9 cellular contexts compared by ENCODE assay signal in the genomic region with DNA sequence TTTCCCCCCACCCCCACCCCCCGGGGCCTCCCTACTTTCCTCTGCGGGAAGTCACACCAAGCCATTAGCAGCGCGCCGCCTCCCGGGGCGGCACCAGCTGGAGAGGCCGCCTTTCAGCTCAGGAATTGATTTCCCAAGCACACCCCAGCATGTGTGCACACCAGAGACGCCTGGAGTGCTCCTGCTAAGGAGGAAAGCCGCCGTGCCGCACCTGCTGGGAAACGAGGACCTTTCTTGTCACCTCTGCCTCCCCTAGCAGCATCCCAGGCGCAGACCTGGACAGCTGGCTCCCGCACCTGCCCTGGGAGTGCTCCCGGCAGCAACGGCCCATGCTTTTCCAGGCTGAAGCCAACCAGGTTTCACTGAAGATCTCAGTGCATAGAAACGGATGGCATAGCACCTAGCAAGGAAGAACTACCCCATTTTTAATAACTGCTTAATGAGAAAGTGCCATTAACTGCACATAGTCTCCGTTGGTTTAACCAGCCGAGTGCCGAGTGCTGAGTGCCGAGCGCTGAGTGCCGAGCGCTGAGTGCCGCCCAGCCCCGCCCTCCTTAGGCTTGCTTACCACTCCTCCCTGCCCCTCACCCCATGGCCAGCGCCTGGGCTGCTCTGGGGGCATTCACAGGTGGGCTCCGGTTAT.
DNase-seq lines count a peak whose midpoint lies in the region; ATAC-seq, FAIRE-seq and TF ChIP-seq lines count a peak whose summit lies in the region.
"Had no signal": no experiment of that assay in that cellular context is flagged by ENCODE, and none has a peak within 500 bp of the region (broad histone marks: within the 10 kb centered on the region; RNA-seq: fewer than 3 reads in every experiment).

No MANE protein-coding gene starts in this region.

- H3K4me3 ChIP-seq in kidney (ENCODE audit: low read length in 2 of 2): peak overlapping the region; percentile 47 to 77

- ATAC-seq in stimulated activated naive B cell treated with anti-CD40 and anti-IgM and Interleukin-4, amounts not matched to agents 10 μg/mL and 1 μg/mL and 100 μg/mL, for 72 hours (replicated peaks): peak; percentile 65 to 79
- no peak for ATAC-seq in GM19467 (IDR thresholded peaks at IDR 0.05; ENCODE audit: unreplicated experiment)
- ATAC-seq in GM21825 (IDR thresholded peaks at IDR 0.05; ENCODE audit: unreplicated experiment): no peak

- CTCF ChIA-PET in MCF 10A (lab: Yijun Ruan, JAX): interaction anchor here (0.6 to 4.4 kb wide), 6 partner anchors 21 to 1215 kb away, joined by 3 to 24 read pairs (median 4); no protein-coding TSS in a partner anchor

- no peaks in the 10 kb centered on the region for H3K9me3 ChIP-seq in kidney (ENCODE audit: control insufficient read depth in 1 of 2, low read length in 2 of 2)

- no peak for TF ChIP-seq CTCF in CD14-positive monocyte (IDR thresholded peaks at IDR 0.05)
- TF ChIP-seq CTCF in MCF 10A (IDR thresholded peaks at IDR 0.05; ENCODE audit: unreplicated experiment): no peak
- TF ChIP-seq CTCF in kidney (IDR thresholded peaks at IDR 0.05; ENCODE audit: borderline replicate concordance, extremely low read depth, insufficient read depth): no peak

- H3K9ac ChIP-seq in kidney (ENCODE audit: low read length in 2 of 2): peak overlapping the region in 1 of 2 donors; percentile 58

- no TSS peak for BruUV-seq in MCF 10A (replicated peaks; lab: Mats Ljungman, UMichigan)

- peaks cover 3% of the 10 kb centered on the region for H3K4me1 Mint-ChIP-seq in CD14-positive monocyte
- no peaks in the 10 kb centered on the region for H3K4me1 Mint-ChIP-seq in MCF 10A (ENCODE audit: insufficient read depth, unreplicated experiment)
- H3K4me1 Mint-ChIP-seq in stimulated activated naive B cell treated with anti-CD40 and anti-IgM and Interleukin-4, amounts not matched to agents 10 μg/mL and 1 μg/mL and 100 μg/mL, for 72 hours: peaks cover 22 to 32% of the 10 kb centered on the region in 2 donors

- H3K27ac ChIP-seq in kidney (ENCODE audit: low read depth in 2 of 2, low read length in 2 of 2): no peak overlapping the region

- no peak for DNase-seq in CD14-positive monocyte (ENCODE audit: low spot score)
- DNase-seq in NCI-H146 treated with DMSO at 0.1 percent for 48 hours (lab: John Stamatoyannopoulos, UW; ENCODE audit: unreplicated experiment): peak; percentile 93
- peak; percentile 41 for DNase-seq in MCF 10A (ENCODE audit: unreplicated experiment)
- DNase-seq in kidney: peak; percentile 80
- no peak for DNase-seq in stimulated activated naive B cell treated with anti-CD40 and anti-IgM and Interleukin-4, amounts not matched to agents 10 μg/mL and 1 μg/mL and 100 μg/mL, for 72 hours
- no peak for DNase-seq in NAMALWA (ENCODE audit: low spot score)

- intact Hi-C loops in CD14-positive monocyte (cut with micrococcal nuclease): no loop called here
- intact Hi-C loops in MCF 10A (cut with micrococcal nuclease): no loop called here
- intact Hi-C loops in kidney (cut with DNase I): no loop called here

- no peak for FAIRE-seq in kidney (lab: Jason Lieb, UNC)

- peak overlapping the region; percentile 54 to 69 for H3K4me3 Mint-ChIP-seq in CD14-positive monocyte
- H3K4me3 Mint-ChIP-seq in MCF 10A (ENCODE audit: unreplicated experiment): peak overlapping the region; percentile 55
- peak overlapping the region; percentile 70 to 72 for H3K4me3 Mint-ChIP-seq in stimulated activated naive B cell treated with anti-CD40 and anti-IgM and Interleukin-4, amounts not matched to agents 10 μg/mL and 1 μg/mL and 100 μg/mL, for 72 hours
- H3K4me3 Mint-ChIP-seq: activated naive CD8-positive, alpha-beta T cell had no signal

- H3K36me3 Mint-ChIP-seq in CD14-positive monocyte (no peaks in the 10 kb centered on the region), MCF 10A (ENCODE audit: insufficient read depth, unreplicated experiment) (no peaks in the 10 kb centered on the region)
- H3K36me3 Mint-ChIP-seq in stimulated activated naive B cell treated with anti-CD40 and anti-IgM and Interleukin-4, amounts not matched to agents 10 μg/mL and 1 μg/mL and 100 μg/mL, for 72 hours: peaks cover 0 to 4% of the 10 kb centered on the region in 2 donors

- POLR2A ChIA-PET in MCF 10A (lab: Yijun Ruan, JAX): interaction anchor here (0.6 to 1.5 kb wide), 5 partner anchors 10 to 804 kb away, joined by 3 to 5 read pairs (median 3); no protein-coding TSS in a partner anchor

- H3K9me3 Mint-ChIP-seq in CD14-positive monocyte (peaks cover 0 to 5% (median 0%) of the 10 kb centered on the region in 7 donors), MCF 10A (ENCODE audit: unreplicated experiment) (no peaks in the 10 kb centered on the region)
- peaks cover 0 to 4% of the 10 kb centered on the region in 2 donors for H3K9me3 Mint-ChIP-seq in stimulated activated naive B cell treated with anti-CD40 and anti-IgM and Interleukin-4, amounts not matched to agents 10 μg/mL and 1 μg/mL and 100 μg/mL, for 72 hours

- H3K36me3 ChIP-seq in kidney (ENCODE audit: control insufficient read depth in 1 of 2, insufficient read depth in 2 of 2, low read length in 2 of 2): no peaks in the 10 kb centered on the region

- H3K27ac Mint-ChIP-seq in CD14-positive monocyte: peak overlapping the region in 1 of 7 donors; percentile 3
- H3K27ac Mint-ChIP-seq in MCF 10A (ENCODE audit: low read depth, unreplicated experiment): no peak overlapping the region
- H3K27ac Mint-ChIP-seq in stimulated activated naive B cell treated with anti-CD40 and anti-IgM and Interleukin-4, amounts not matched to agents 10 μg/mL and 1 μg/mL and 100 μg/mL, for 72 hours: no peak overlapping the region
- H3K27ac Mint-ChIP-seq: activated naive CD8-positive, alpha-beta T cell had no signal

- H3K4me1 ChIP-seq in kidney (ENCODE audit: control insufficient read depth in 1 of 2, insufficient read depth in 1 of 2, low read depth in 1 of 2, low read length in 2 of 2): peaks cover 5 to 11% of the 10 kb centered on the region in 2 donors

- H3K27me3 Mint-ChIP-seq in CD14-positive monocyte (ENCODE audit: low read depth in 3 of 3): peaks cover 26 to 42% (median 41%) of the 10 kb centered on the region in 3 donors
- peaks cover 15% of the 10 kb centered on the region for H3K27me3 Mint-ChIP-seq in MCF 10A (ENCODE audit: insufficient read depth, unreplicated experiment)
- H3K27me3 Mint-ChIP-seq in stimulated activated naive B cell treated with anti-CD40 and anti-IgM and Interleukin-4, amounts not matched to agents 10 μg/mL and 1 μg/mL and 100 μg/mL, for 72 hours: peaks cover 24 to 26% of the 10 kb centered on the region in 2 donors

Comparison
In these comparisons a context has a peak if more than half of its experiments do, and no peak if none do; other contexts are left out.
1. DNase-seq: peak in NCI-H146 treated with DMSO at 0.1 percent for 48 hours (single experiment), MCF 10A (single experiment) and kidney (single experiment); none in CD14-positive monocyte (single experiment), stimulated activated naive B cell treated with anti-CD40 and anti-IgM and Interleukin-4, amounts not matched to agents 10 μg/mL and 1 μg/mL and 100 μg/mL, for 72 hours (single experiment) and NAMALWA (single experiment).
2. ATAC-seq: peak in stimulated activated naive B cell treated with anti-CD40 and anti-IgM and Interleukin-4, amounts not matched to agents 10 μg/mL and 1 μg/mL and 100 μg/mL, for 72 hours (2 of 2); none in GM19467 (single experiment) and GM21825 (single experiment).
3. Peak in every context shown above with its lines, with median percentiles within 50 percentile points of each other: H3K4me3 Mint-ChIP-seq.